Comparison of ENCODE assay signal across 15 cellular contexts in the genomic region with DNA sequence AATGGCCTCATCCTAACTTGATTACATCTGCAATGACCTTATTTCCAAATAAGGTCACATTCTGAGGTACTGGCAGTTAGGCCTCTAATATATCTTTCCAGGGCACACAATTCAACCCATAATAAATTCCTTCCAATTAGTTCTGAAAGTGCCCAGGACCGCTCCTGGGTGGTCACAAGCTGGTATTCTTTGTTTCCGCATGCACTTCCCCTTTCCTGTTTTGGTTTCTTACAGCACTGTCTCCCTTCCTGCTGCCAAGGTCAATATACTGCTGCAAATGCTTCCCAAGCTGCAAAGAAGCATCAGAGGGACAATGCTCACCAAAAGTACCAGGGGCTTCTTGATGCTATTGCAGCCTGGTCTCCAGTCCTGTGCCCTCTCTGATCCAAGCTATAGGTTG. TPM values are rescaled to one million over a fixed set of nuclear protein-coding genes. Genes with fewer than 3 reads are reported as not detected.
DNase-seq lines count a peak whose midpoint lies in the region; ATAC-seq, FAIRE-seq and TF ChIP-seq lines count a peak whose summit lies in the region.
"Had no signal": no experiment of that assay in that cellular context is flagged by ENCODE, and none has a peak within 500 bp of the region (broad histone marks: within the 10 kb centered on the region; RNA-seq: fewer than 3 reads in every experiment).

No MANE protein-coding gene starts in this region.

- TF ChIP-seq EP300 in H1 (IDR thresholded peaks at IDR 0.05; ENCODE audit: borderline replicate concordance in 1 of 2, low read depth in 2 of 2, low read length in 2 of 2) (no peak), transverse colon (IDR thresholded peaks at IDR 0.05; ENCODE audit: low read depth) (no peak)

- no peak overlapping the region for H2AK5ac ChIP-seq in H1 (ENCODE audit: low read depth, low read length)

- no peak for TF ChIP-seq RAD21 in H1 (IDR thresholded peaks at IDR 0.05 in 1 of 2, conservative IDR thresholded peaks at IDR 0.05 in 1 of 2; ENCODE audit: low read depth in 2 of 2, low read length in 2 of 2)

- 0 out of 2 replicates have a peak overlapping the region, but pooled peaks have one; percentile 11 for H2AFZ ChIP-seq in H1 (ENCODE audit: low read length)

- H3K4me3 ChIP-seq in H1 (ENCODE audit: extremely low read depth in 1 of 4, insufficient read depth in 2 of 4, low read depth in 3 of 4, low read length in 4 of 4): no peak overlapping the region
- H3K4me3 ChIP-seq in vagina: no peak overlapping the region
- no peak overlapping the region for H3K4me3 ChIP-seq in transverse colon
- H3K4me3 ChIP-seq: HAP-1 had no signal

- no peak overlapping the region for H2BK5ac ChIP-seq in H1 (ENCODE audit: low read depth, low read length)

- no peak for FAIRE-seq in H1 (lab: Jason Lieb, UNC)

- H3K4me2 ChIP-seq in H1 (ENCODE audit: insufficient read depth in 1 of 2, low read depth in 2 of 2, low read length in 2 of 2): no peak overlapping the region

- no peak overlapping the region for H3K23ac ChIP-seq in H1 (ENCODE audit: insufficient read length)

- no peak overlapping the region for H4K5ac ChIP-seq in H1 (ENCODE audit: insufficient read length, low read depth, low read length)

- H4K8ac ChIP-seq in H1 (ENCODE audit: extremely low read depth, insufficient read depth, low read length): no peak overlapping the region

- H3K18ac ChIP-seq in H1 (ENCODE audit: extremely low read depth, low read length): no peak overlapping the region

- DNase-seq in Right ventricle myocardium inferior (ENCODE audit: missing footprints) (no peak), cardiac septum (ENCODE audit: low spot score) (no peak), NOMO-1 treated with DMSO at 0.1 percent for 48 hours (lab: John Stamatoyannopoulos, UW; ENCODE audit: unreplicated experiment) (peak; percentile 52), H1 (ENCODE audit: low read depth in 1 of 2, low spot score in 2 of 2) (no peak), vagina (ENCODE audit: extremely low spot score in 2 of 2) (no peak), transverse colon (no peak), NCI-H2107 treated with DMSO at 0.1 percent for 48 hours (lab: John Stamatoyannopoulos, UW; ENCODE audit: unreplicated experiment) (no peak)
- DNase-seq: 8988T, NCI-H2081, NCI-H226, NCI-H526 had no signal

- peak; percentile 39 for ATAC-seq in Right ventricle myocardium inferior
- no peak for ATAC-seq in GM21526 (IDR thresholded peaks at IDR 0.05; ENCODE audit: low FRiP score, unreplicated experiment)
- ATAC-seq: SK-N-SH treated with all-trans-retinoic acid at 6 μM for 48 hours had no signal

- H4K20me1 ChIP-seq in H1 (replicated peaks in 1 of 2; ENCODE audit: control insufficient read depth in 1 of 2, insufficient read depth in 2 of 2, low read length in 2 of 2): no peaks in the 10 kb centered on the region

- POLR2A ChIA-PET in H1 (lab: Charles Lee; ENCODE audit: partially characterized antibody): interaction anchor here (1.1 kb wide), 1 partner anchor 15 kb away, joined by 3 read pairs; a partner anchor contains a TSS

- no peaks in the 10 kb centered on the region for H3K4me1 ChIP-seq in H1 (replicated peaks in 1 of 4; ENCODE audit: control insufficient read depth in 3 of 4, insufficient read depth in 4 of 4, low read length in 3 of 4)
- H3K4me1 ChIP-seq in vagina: no peaks in the 10 kb centered on the region
- no peaks in the 10 kb centered on the region for H3K4me1 ChIP-seq in transverse colon

- no peak overlapping the region for H4K91ac ChIP-seq in H1 (replicated peaks; ENCODE audit: insufficient read length, low read length)

- H3K79me1 ChIP-seq in H1 (ENCODE audit: low read depth, low read length): no peaks in the 10 kb centered on the region

- no peak overlapping the region for H3K9ac ChIP-seq in H1 (replicated peaks in 1 of 4; ENCODE audit: extremely low read depth in 1 of 4, low read depth in 3 of 4, low read length in 3 of 4)

- H3K9me3 ChIP-seq in H1 (ENCODE audit: insufficient read depth in 2 of 2, low read depth in 1 of 2, low read length in 1 of 2): no peaks in the 10 kb centered on the region
- no peaks in the 10 kb centered on the region for H3K9me3 ChIP-seq in vagina
- H3K9me3 ChIP-seq in transverse colon: no peaks in the 10 kb centered on the region
- H3K9me3 ChIP-seq: HAP-1 had no signal

- H2BK15ac ChIP-seq in H1 (ENCODE audit: low read length): no peak overlapping the region

- no peak overlapping the region for H3K14ac ChIP-seq in H1 (ENCODE audit: insufficient read length)

- H3K27ac ChIP-seq in H1 (ENCODE audit: low read depth, low read length): no peak overlapping the region
- H3K27ac ChIP-seq in vagina: no peak overlapping the region
- H3K27ac ChIP-seq in transverse colon: no peak overlapping the region

- TF ChIP-seq CTCF in H1 (IDR thresholded peaks at IDR 0.05; ENCODE audit: control extremely low read depth in 1 of 3, insufficient read depth in 1 of 3, low read depth in 1 of 3, low read length in 3 of 3) (no peak), vagina (IDR thresholded peaks at IDR 0.05) (no peak), transverse colon (IDR thresholded peaks at IDR 0.05) (no peak)

- H2BK20ac ChIP-seq in H1 (ENCODE audit: low read length): no peak overlapping the region

- TF ChIP-seq POLR2A in H1 (IDR thresholded peaks at IDR 0.05; ENCODE audit: control extremely low read depth in 1 of 2, low read depth in 2 of 2, low read length in 2 of 2) (no peak), vagina (IDR thresholded peaks at IDR 0.05) (no peak), transverse colon (IDR thresholded peaks at IDR 0.05) (no peak)

- 88% methylated on average over 2 of the region's 2 CpGs; no CpG with 5 or more reads in 1 of the 2 experiments for WGBS in H1 (ENCODE audit: extremely low coverage in 1 of 2, insufficient coverage in 1 of 2, insufficient read length in 1 of 2, insufficient replicate concordance in 2 of 2, low coverage in 1 of 2, low lambda C conversion rate in 2 of 2, missing lambda C conversion rate in 1 of 2), 2 experiments
- WGBS in transverse colon (ENCODE audit: low coverage in 1 of 2), 2 donors: 81% methylated on average over 2 of the region's 2 CpGs; no CpG with 5 or more reads in 1 of the 2 donors

- H3K36me3 ChIP-seq in H1 (ENCODE audit: control insufficient read depth in 2 of 4, insufficient read depth in 4 of 4, low read length in 3 of 4) (no peaks in the 10 kb centered on the region), vagina (no peaks in the 10 kb centered on the region), transverse colon (no peaks in the 10 kb centered on the region)
- H3K36me3 ChIP-seq: HAP-1 had no signal

- H2BK120ac ChIP-seq in H1 (replicated peaks; ENCODE audit: low read depth, low read length): no peak overlapping the region

- H3K56ac ChIP-seq in H1 (replicated peaks; ENCODE audit: insufficient read length, low read depth, low read length): no peak overlapping the region

- CTCF ChIA-PET in H1 (lab: Charles Lee; ENCODE audit: partially characterized antibody): interaction anchor here (0.6 to 1.4 kb wide), 5 partner anchors 14 to 452 kb away, joined by 3 to 6 read pairs (median 3); no protein-coding TSS in a partner anchor

- H3K4ac ChIP-seq in H1 (replicated peaks; ENCODE audit: insufficient read length, low read depth, low read length): no peak overlapping the region

- intact Hi-C loops in Right ventricle myocardium inferior (cut with DNase I) (no loop called here), cardiac septum (cut with DNase I) (no loop called here), vagina (cut with DNase I) (no loop called here), transverse colon (cut with DNase I; ENCODE audit: low total_unique reads) (no loop called here)

- in situ Hi-C loops in transverse colon (cut with MboI; ENCODE audit: low pct_ligation_motif_present in 1 of 4, low pct_unique_long_range_greater_than_20kb in 1 of 4, low sequenced_read_pairs in 3 of 4): no loop called here

- H3K79me2 ChIP-seq in H1 (ENCODE audit: control insufficient read depth in 1 of 2, insufficient read depth in 2 of 2, low read length in 2 of 2): no peaks in the 10 kb centered on the region

- H3K23me2 ChIP-seq in H1 (ENCODE audit: low read depth, low read length): no peaks in the 10 kb centered on the region

- H3K27me3 ChIP-seq in H1 (replicated peaks in 1 of 4; ENCODE audit: control insufficient read depth in 3 of 4, extremely low read depth in 1 of 4, insufficient read depth in 3 of 4, low read length in 3 of 4) (no peaks in the 10 kb centered on the region), vagina (no peaks in the 10 kb centered on the region), transverse colon (no peaks in the 10 kb centered on the region)

- 0 out of 2 replicates have a peak overlapping the region, but pooled peaks have one; percentile 12 for H2BK12ac ChIP-seq in H1 (ENCODE audit: low read depth, low read length)

TF ChIP-seq in H1, 55 proteins besides CTCF, POLR2A, EP300 and RAD21 (continues in another document):
- no peak for TF ChIP-seq RBBP5 (IDR thresholded peaks at IDR 0.05; ENCODE audit: borderline replicate concordance, low read depth, low read length)
- no peak for TF ChIP-seq RFX5 (IDR thresholded peaks at IDR 0.05; ENCODE audit: borderline replicate concordance, low read depth, low read length)
- no peak for TF ChIP-seq KDM1A (IDR thresholded peaks at IDR 0.05; ENCODE audit: borderline replicate concordance, low read length)

RNA-seq across cellular contexts. Expression of a gene that starts 14.1 kb away (rescaled TPM):
- 35.8 TPM for total RNA-seq in Right ventricle myocardium inferior
- 147 TPM for total RNA-seq in cardiac septum
- total RNA-seq in H1 (2021; fragmentation: NEBNext Ultra II Directional; extraction: Animal tissue kit (Norgen Biotek cat#: 25700)): 41.5 and 43.9 TPM in 2 replicates
- 20.0 and 28.6 TPM in 2 replicates for polyA plus RNA-seq in H1 (2011; rRNA removed)
- polyA plus RNA-seq in H1 (2011; cell fraction: cytosol; rRNA removed): 23.7 TPM
- polyA plus RNA-seq in H1 (2011; cell fraction: nucleus; rRNA removed): 12.8 TPM
- polyA plus RNA-seq in H1 (2012, experiment 1 of 2): 18.2 to 34.1 TPM (median 24.0 TPM) in 4 replicates
- 1.7 TPM for polyA plus RNA-seq in H1 (2012, experiment 2 of 2)
- polyA plus RNA-seq in H1 (2013, experiment 1 of 2): 46.4 TPM
- polyA plus RNA-seq in H1 (2013, experiment 2 of 2): 53.7 TPM
- polyA minus RNA-seq in H1 (2011; rRNA and poly(A)+ RNA removed): 56.2 and 77.6 TPM in 2 replicates
- polyA minus RNA-seq in H1 (2011; cell fraction: cytosol; rRNA and poly(A)+ RNA removed): 31.7 TPM
- 31.3 TPM for polyA minus RNA-seq in H1 (2011; cell fraction: nucleus; rRNA and poly(A)+ RNA removed)
- 12.0 TPM for total RNA-seq in vagina
- 100 to 1,000 TPM in 2 of 4 donors, 10 to 100 TPM in 1, 1 to 10 TPM in 1; 7.8 to 119 (median 75.3) TPM for total RNA-seq in transverse colon

RNA-seq across cellular contexts. Expression of a gene that starts 59.0 kb away (rescaled TPM):
- 2.0 TPM for total RNA-seq in Right ventricle myocardium inferior
- total RNA-seq in cardiac septum: 6.3 TPM
- total RNA-seq in H1 (2021; fragmentation: NEBNext Ultra II Directional; extraction: Animal tissue kit (Norgen Biotek cat#: 25700)): not detected in 2 replicates
- not detected in 2 replicates for polyA plus RNA-seq in H1 (2011; rRNA removed)
- polyA plus RNA-seq in H1 (2011; cell fraction: cytosol; rRNA removed): not detected
- polyA plus RNA-seq in H1 (2011; cell fraction: nucleus; rRNA removed): not detected
- not detected in 4 replicates for polyA plus RNA-seq in H1 (2012, experiment 1 of 2)
- polyA plus RNA-seq in H1 (2012, experiment 2 of 2): not detected
- not detected for polyA plus RNA-seq in H1 (2013, experiment 1 of 2)
- polyA plus RNA-seq in H1 (2013, experiment 2 of 2): not detected
- not detected in 2 replicates for polyA minus RNA-seq in H1 (2011; rRNA and poly(A)+ RNA removed)
- polyA minus RNA-seq in H1 (2011; cell fraction: cytosol; rRNA and poly(A)+ RNA removed): not detected
- not detected for polyA minus RNA-seq in H1 (2011; cell fraction: nucleus; rRNA and poly(A)+ RNA removed)
- not detected for total RNA-seq in vagina
- total RNA-seq in transverse colon: under 1 TPM in 1 of 4 donors, not detected in 3; 0.41 TPM
- total RNA-seq: MCF 10A had no signal
